Comparison of ENCODE assay signal across 19 cellular contexts in genomic region chr10:82242778-82243177, GRCh38.
"Had no signal": no experiment of that assay in that cellular context is flagged by ENCODE, and none has a peak within 500 bp of the region (broad histone marks: within the 10 kb centered on the region; RNA-seq: fewer than 3 reads in every experiment).

No MANE protein-coding gene starts in this region.

- H3K27me3 Mint-ChIP-seq: progenitor cell of endocrine pancreas, type B pancreatic cell had no signal

- H3K27ac ChIP-seq: dorsolateral prefrontal cortex, left ventricle myocardium inferior, pancreas had no signal

- H3K4me3 ChIP-seq: dorsolateral prefrontal cortex, left ventricle myocardium inferior, pancreas had no signal

- H3K27ac Mint-ChIP-seq: natural killer cell, progenitor cell of endocrine pancreas, type B pancreatic cell had no signal

- H3K4me1 ChIP-seq: left ventricle myocardium inferior, pancreas had no signal

- H3K9me3 Mint-ChIP-seq: neural crest cell, type B pancreatic cell had no signal

- H3K9me3 ChIP-seq: pancreas had no signal

- H3K36me3 ChIP-seq: left ventricle myocardium inferior, pancreas had no signal

- DNase-seq: central memory CD4-positive, alpha-beta T cell; cortex of kidney; dorsolateral prefrontal cortex; effector CD8-positive, alpha-beta T cell; foreskin melanocyte; head of caudate nucleus; hypothalamus; islet precursor cell; left ventricle myocardium inferior; natural killer cell; nucleus accumbens; pancreas; right cardiac atrium; small intestine; stimulated activated CD4-positive, alpha-beta T cell treated with anti-CD3 and anti-CD28 coated beads, Interleukin-12 subunit alpha, Interleukin-12 subunit beta, amount 100 ng/mL, for 4 hours; stimulated activated naive CD4-positive, alpha-beta T cell treated with Interleukin-2 at 50 U/mL for 16 hours had no signal

- H3K36me3 Mint-ChIP-seq: natural killer cell, type B pancreatic cell had no signal

- H3K27me3 ChIP-seq: dorsolateral prefrontal cortex, pancreas had no signal

- H3K4me3 Mint-ChIP-seq: natural killer cell, neural crest cell, type B pancreatic cell had no signal

- ATAC-seq: natural killer cell, pancreas, right cardiac atrium had no signal

- H3K4me1 Mint-ChIP-seq: natural killer cell, neural crest cell had no signal
